In the genomic region with DNA sequence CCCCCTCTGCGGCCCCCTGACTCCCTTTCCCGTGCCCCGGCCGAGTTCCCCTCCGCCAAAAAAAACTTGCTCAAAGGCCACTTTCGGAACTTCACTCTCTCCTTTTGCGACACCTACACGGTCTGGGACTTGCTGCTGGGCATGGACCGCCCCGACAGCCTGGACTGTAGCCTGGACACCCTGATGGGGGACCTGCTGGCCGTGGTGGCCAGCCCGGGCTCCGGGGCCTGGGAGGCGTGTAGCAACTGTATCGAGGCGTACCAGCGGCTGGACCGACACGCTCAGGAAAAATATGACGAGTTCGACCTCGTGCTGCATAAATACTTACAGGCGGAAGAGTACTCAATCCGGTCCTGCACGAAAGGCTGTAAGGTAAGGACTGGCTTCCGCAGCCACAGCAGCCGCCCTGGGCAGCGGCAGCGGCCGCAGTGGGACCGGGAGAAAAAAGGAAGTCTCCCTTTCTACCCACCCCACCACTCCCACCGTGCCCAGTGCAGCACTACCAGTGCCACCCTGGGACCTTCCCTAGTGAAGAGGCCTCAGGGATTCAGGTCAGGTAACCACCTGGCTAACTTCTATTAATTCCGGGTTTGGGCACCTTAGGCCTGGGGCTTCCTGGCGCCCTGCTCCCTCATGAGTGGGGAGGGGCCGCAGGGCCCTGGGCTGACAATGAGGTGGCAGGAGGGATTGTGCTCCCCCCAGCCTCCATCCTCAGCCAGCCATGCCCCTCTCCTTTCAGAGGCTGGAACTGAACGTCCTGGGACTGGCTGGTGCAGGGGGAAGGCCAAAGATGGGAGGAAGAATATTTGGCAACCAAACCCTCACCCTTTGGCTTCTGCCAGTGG, we compare ENCODE assay signal across 13 cellular contexts. TPM values are rescaled to one million over a fixed set of nuclear protein-coding genes. Genes with fewer than 3 reads are reported as not detected.
DNase-seq lines count a peak whose midpoint lies in the region; ATAC-seq and TF ChIP-seq lines count a peak whose summit lies in the region.
"Had no signal": no experiment of that assay in that cellular context is flagged by ENCODE, and none has a peak within 500 bp of the region (broad histone marks: within the 10 kb centered on the region; RNA-seq: fewer than 3 reads in every experiment).

No MANE protein-coding gene starts in this region.

- BruUV-seq in MCF 10A (replicated peaks; lab: Mats Ljungman, UMichigan) (no TSS peak), mammary epithelial cell (replicated peaks; lab: Mats Ljungman, UMichigan) (no TSS peak)

- H3K36me3 ChIP-seq in mammary epithelial cell (ENCODE audit: insufficient read depth, low read length), result no peaks in the 10 kb centered on the region
- H3K36me3 ChIP-seq in iPS-15b (ENCODE audit: control insufficient read depth, insufficient read depth, low read length), result peaks cover 5% of the 10 kb centered on the region
- H3K36me3 ChIP-seq in suprapubic skin, result no peaks in the 10 kb centered on the region

- 50% methylated on average over 22 of the region's 36 CpGs for WGBS in mammary epithelial cell (ENCODE audit: low coverage, missing lambda C conversion rate)
- 66% methylated on average over 29 of the region's 36 CpGs for WGBS in suprapubic skin

- ATAC-seq in activated naive CD8-positive, alpha-beta T cell treated with anti-CD3 and anti-CD28 coated beads, Interleukin-2, amount 50 U/mL, for 24 hours, result no peak
- ATAC-seq in GM21515 (IDR thresholded peaks at IDR 0.05; ENCODE audit: unreplicated experiment), result no peak
- ATAC-seq: SK-N-SH treated with all-trans-retinoic acid at 6 μM for 48 hours had no signal

- no peaks in the 10 kb centered on the region for H3K9me3 Mint-ChIP-seq in MCF 10A (ENCODE audit: unreplicated experiment)
- no peaks in the 10 kb centered on the region for H3K9me3 Mint-ChIP-seq in activated naive CD8-positive, alpha-beta T cell treated with anti-CD3 and anti-CD28 coated beads, Interleukin-2, amount 50 U/mL, for 24 hours

- DNase-seq in MCF 10A (ENCODE audit: unreplicated experiment) (no peak), mammary epithelial cell (no peak), suprapubic skin (ENCODE audit: low spot score in 2 of 2) (no peak), ureter (ENCODE audit: low spot score) (no peak), DMS153 treated with DMSO at 0.1 percent for 48 hours (lab: John Stamatoyannopoulos, UW; ENCODE audit: unreplicated experiment) (no peak)
- no peak for DNase-seq in activated naive CD8-positive, alpha-beta T cell treated with anti-CD3 and anti-CD28 coated beads, Interleukin-2, amount 50 U/mL, for 24 hours
- DNase-seq: mesenchymal stem cell, MV-4-11, NCI-H526 treated with DMSO at 0.1 percent for 48 hours had no signal

- H3K4me1 ChIP-seq in mammary epithelial cell (ENCODE audit: insufficient read depth, low read length) (no peaks in the 10 kb centered on the region), iPS-15b (ENCODE audit: control insufficient read depth, insufficient read depth, low read length) (peaks cover 2% of the 10 kb centered on the region), suprapubic skin (peaks cover 14% of the 10 kb centered on the region)

- TF ChIP-seq POLR2A in suprapubic skin (IDR thresholded peaks at IDR 0.05), result no peak

- H3K36me3 Mint-ChIP-seq in MCF 10A (ENCODE audit: insufficient read depth, unreplicated experiment), result no peaks in the 10 kb centered on the region
- H3K36me3 Mint-ChIP-seq in activated naive CD8-positive, alpha-beta T cell treated with anti-CD3 and anti-CD28 coated beads, Interleukin-2, amount 50 U/mL, for 24 hours (ENCODE audit: low read depth), result no peaks in the 10 kb centered on the region

- H3K27ac Mint-ChIP-seq in MCF 10A (ENCODE audit: low read depth, unreplicated experiment), result no peak overlapping the region
- H3K27ac Mint-ChIP-seq in activated naive CD8-positive, alpha-beta T cell treated with anti-CD3 and anti-CD28 coated beads, Interleukin-2, amount 50 U/mL, for 24 hours, result no peak overlapping the region

- no peaks in the 10 kb centered on the region for H3K79me2 ChIP-seq in mammary epithelial cell (ENCODE audit: insufficient read depth, low read length)

- peaks cover 10% of the 10 kb centered on the region for H3K4me1 Mint-ChIP-seq in MCF 10A (ENCODE audit: insufficient read depth, unreplicated experiment)
- H3K4me1 Mint-ChIP-seq in activated naive CD8-positive, alpha-beta T cell treated with anti-CD3 and anti-CD28 coated beads, Interleukin-2, amount 50 U/mL, for 24 hours, result peaks cover 2% of the 10 kb centered on the region

- TF ChIP-seq CTCF in MCF 10A (IDR thresholded peaks at IDR 0.05; ENCODE audit: unreplicated experiment) (no peak), mammary epithelial cell (conservative IDR thresholded peaks at IDR 0.05 in 1 of 2, IDR thresholded peaks at IDR 0.05 in 1 of 2; ENCODE audit: extremely low read depth in 1 of 2, insufficient read depth in 1 of 2, low read depth in 1 of 2, low read length in 2 of 2) (no peak), suprapubic skin (IDR thresholded peaks at IDR 0.05) (no peak)

- TF ChIP-seq EP300 in suprapubic skin (IDR thresholded peaks at IDR 0.05), result no peak

- H3K4me3 ChIP-seq in mammary epithelial cell (replicated peaks in 1 of 3; ENCODE audit: insufficient read depth in 1 of 3, low read depth in 2 of 3, low read length in 3 of 3) (no peak overlapping the region), iPS-15b (ENCODE audit: low read depth, low read length) (peak overlapping the region; percentile 43), suprapubic skin (peak overlapping the region; percentile 53)

- H2AFZ ChIP-seq in mammary epithelial cell (ENCODE audit: low read depth, low read length), result no peak overlapping the region

- H3K27me3 ChIP-seq in mammary epithelial cell (ENCODE audit: insufficient read depth, low read length), result peaks cover 10% of the 10 kb centered on the region
- H3K27me3 ChIP-seq in iPS-15b (ENCODE audit: control insufficient read depth, insufficient read depth, low read length), result peaks cover 12% of the 10 kb centered on the region
- H3K27me3 ChIP-seq in suprapubic skin, result peaks cover 36% of the 10 kb centered on the region

- CTCF ChIA-PET in MCF 10A (lab: Yijun Ruan, JAX) (no interaction called here), mammary epithelial cell (lab: Charles Lee; ENCODE audit: low non-redundant PET) (no interaction called here)

- H4K20me1 ChIP-seq in mammary epithelial cell (ENCODE audit: insufficient read depth, low read length), result no peaks in the 10 kb centered on the region

- H3K4me2 ChIP-seq in mammary epithelial cell (ENCODE audit: insufficient read depth, low read depth, low read length), result no peak overlapping the region

- dilution Hi-C loops in mammary epithelial cell (cut with HindIII; ENCODE audit: low sequenced_read_pairs), result no loop called here

- POLR2A ChIA-PET in MCF 10A (lab: Yijun Ruan, JAX), result no interaction called here

- H3K27me3 Mint-ChIP-seq in MCF 10A (ENCODE audit: insufficient read depth, unreplicated experiment), result peaks cover 32% of the 10 kb centered on the region
- peaks cover 16% of the 10 kb centered on the region for H3K27me3 Mint-ChIP-seq in activated naive CD8-positive, alpha-beta T cell treated with anti-CD3 and anti-CD28 coated beads, Interleukin-2, amount 50 U/mL, for 24 hours

- in situ Hi-C loops in mammary epithelial cell (cut with MboI; ENCODE audit: low sequenced_read_pairs in 2 of 2), result no loop called here

- H3K27ac ChIP-seq in mammary epithelial cell (ENCODE audit: insufficient read depth, low read depth, low read length) (no peak overlapping the region), suprapubic skin (no peak overlapping the region)

- H3K9ac ChIP-seq in mammary epithelial cell (ENCODE audit: insufficient read depth, low read length), result no peak overlapping the region
- H3K9ac ChIP-seq in iPS-15b (ENCODE audit: low read depth, low read length), result no peak overlapping the region

- peak overlapping the region; percentile 48 for H3K4me3 Mint-ChIP-seq in MCF 10A (ENCODE audit: unreplicated experiment)
- peak overlapping the region; percentile 42 for H3K4me3 Mint-ChIP-seq in activated naive CD8-positive, alpha-beta T cell treated with anti-CD3 and anti-CD28 coated beads, Interleukin-2, amount 50 U/mL, for 24 hours

- H3K9me3 ChIP-seq in mammary epithelial cell (replicated peaks; ENCODE audit: insufficient read depth, low read length) (peaks cover 11% of the 10 kb centered on the region), iPS-15b (ENCODE audit: control insufficient read depth, insufficient read depth, low read length) (no peaks in the 10 kb centered on the region), suprapubic skin (no peaks in the 10 kb centered on the region)

- intact Hi-C loops in MCF 10A (cut with micrococcal nuclease), result no loop called here
- intact Hi-C loops in mammary epithelial cell (cut with micrococcal nuclease), result no loop called here

RNA-seq across cellular contexts. Expression of a gene that starts 1.9 kb away (rescaled TPM):
- total RNA-seq in MCF 10A (2022) (4.7 and 5.8 TPM in 2 replicates), mammary epithelial cell (under 1 TPM; 0.31 to 0.33 TPM), suprapubic skin (under 1 TPM in 1 of 4 donors, not detected in 3; 0.10 TPM), ureter (2.0 TPM)
- polyA plus RNA-seq in mammary epithelial cell, result 0.05 TPM
- polyA minus RNA-seq in mammary epithelial cell, result 0.16 TPM
- polyA plus RNA-seq: BJ had no signal

Comparison
In these comparisons a context has a peak if more than half of its experiments do, and no peak if none do; other contexts are left out.
1. H3K4me3 ChIP-seq: peak in iPS-15b (single experiment) and suprapubic skin (single experiment); none in mammary epithelial cell (0 of 3).